8 cellular contexts compared by ENCODE assay signal in genomic region chr12:21296751-21297406, GRCh38. TPM values are rescaled to one million over a fixed set of nuclear protein-coding genes. Genes with fewer than 3 reads are reported as not detected.
DNase-seq lines count a peak whose midpoint lies in the region; ATAC-seq and TF ChIP-seq lines count a peak whose summit lies in the region.

No MANE protein-coding gene starts in this region.

- peak overlapping the region; percentile 29 for H3K27ac ChIP-seq in angular gyrus (ENCODE audit: low read depth, low read length)
- no peak overlapping the region for H3K27ac ChIP-seq in lower lobe of right lung

- no peaks in the 10 kb centered on the region for H3K9me3 ChIP-seq in lower lobe of right lung

- peak; percentile 75 for ATAC-seq in GM19452 (IDR thresholded peaks at IDR 0.05; ENCODE audit: unreplicated experiment)
- peak; percentile 50 to 75 for ATAC-seq in lower lobe of right lung

- no peaks in the 10 kb centered on the region for H3K27me3 ChIP-seq in lower lobe of right lung (ENCODE audit: low read depth)

- H3K4me3 ChIP-seq in lower lobe of right lung, result no peak overlapping the region

- DNase-seq in NCI-H748 treated with DMSO at 0.1 percent for 48 hours (lab: John Stamatoyannopoulos, UW), result peak; percentile 1
- DNase-seq in NCI-H748 (lab: John Stamatoyannopoulos, UW; ENCODE audit: unreplicated experiment), result no peak
- peak; percentile 20 for DNase-seq in HT-29 (ENCODE audit: low spot score)
- no peak for DNase-seq in lower lobe of right lung
- DNase-seq in mesenteric fat pad (ENCODE audit: low spot score), result no peak
- DNase-seq in NCI-H1092 treated with DMSO at 0.1 percent for 48 hours (lab: John Stamatoyannopoulos, UW), result no peak

- H3K36me3 ChIP-seq in lower lobe of right lung, result no peaks in the 10 kb centered on the region

- peak; percentile 73 for TF ChIP-seq CTCF in lower lobe of right lung (IDR thresholded peaks at IDR 0.05)

- intact Hi-C loops in lower lobe of right lung (cut with DNase I), result no loop called here

- H3K4me1 ChIP-seq in lower lobe of right lung, result no peaks in the 10 kb centered on the region

RNA-seq across cellular contexts. Expression of gene SLCO1A2, which starts 37.8 kb away (rescaled TPM):
- not detected in 2 replicates for total RNA-seq in HT-29 (2014; rRNA removed; shearing (Covaris generic))
- total RNA-seq in lower lobe of right lung (3.5 TPM), mesenteric fat pad (not detected)

Comparison
In these comparisons a context has a peak if more than half of its experiments do, and no peak if none do; other contexts are left out.
1. DNase-seq: peak in NCI-H748 treated with DMSO at 0.1 percent for 48 hours (single experiment) and HT-29 (single experiment); none in NCI-H748 (single experiment), lower lobe of right lung (single experiment), mesenteric fat pad (single experiment) and NCI-H1092 treated with DMSO at 0.1 percent for 48 hours (single experiment).